Comparison of ENCODE assay signal across 23 cellular contexts in genomic region chr20:19631410-19631809, GRCh38.
"Had no signal": no experiment of that assay in that cellular context is flagged by ENCODE, and none has a peak within 500 bp of the region (broad histone marks: within the 10 kb centered on the region; RNA-seq: fewer than 3 reads in every experiment).

No MANE protein-coding gene starts in this region.

- H3K4me3 Mint-ChIP-seq: activated CD4-positive, alpha-beta memory T cell treated with anti-CD3 and anti-CD28 coated beads, Interleukin-2, amount 10 ng/mL, durations not matched to agents 7 days and 5 days; activated CD8-positive, alpha-beta memory T cell treated with anti-CD3 and anti-CD28 coated beads, Interleukin-2, amount 10 ng/mL, durations not matched to agents 7 days and 5 days; activated naive CD4-positive, alpha-beta T cell treated with anti-CD3 and anti-CD28 coated beads for 36 hours; activated T-helper 17 cell treated with anti-CD3 and anti-CD28 coated beads, Interleukin-2, amount 50 U/mL, for 72 hours; brain; immature natural killer cell; stimulated activated naive CD8-positive, alpha-beta T cell treated with anti-CD3 and anti-CD28 coated beads, Interleukin-15, amount 100 ng/mL, for 72 hours had no signal

- H3K9me3 ChIP-seq: esophagus squamous epithelium, lower lobe of right lung, right atrium auricular region, vagina had no signal

- ATAC-seq: activated CD8-positive, alpha-beta memory T cell treated with anti-CD3 and anti-CD28 coated beads, Interleukin-2, amount 10 ng/mL, durations not matched to agents 7 days and 5 days; activated T-helper 17 cell treated with anti-CD3 and anti-CD28 coated beads, Interleukin-2, amount 50 U/mL, for 72 hours; lower lobe of right lung; stimulated activated naive CD8-positive, alpha-beta T cell treated with anti-CD3 and anti-CD28 coated beads, Interleukin-15, amount 100 ng/mL, for 72 hours had no signal

- H3K27me3 ChIP-seq: esophagus squamous epithelium, right atrium auricular region, vagina had no signal

- H3K4me1 ChIP-seq: esophagus squamous epithelium, lower lobe of right lung, right atrium auricular region, vagina had no signal

- H3K27ac Mint-ChIP-seq: activated CD4-positive, alpha-beta memory T cell treated with anti-CD3 and anti-CD28 coated beads, Interleukin-2, amount 10 ng/mL, durations not matched to agents 7 days and 5 days; activated CD8-positive, alpha-beta memory T cell treated with anti-CD3 and anti-CD28 coated beads, Interleukin-2, amount 10 ng/mL, durations not matched to agents 7 days and 5 days; activated naive CD4-positive, alpha-beta T cell treated with anti-CD3 and anti-CD28 coated beads for 36 hours; activated T-helper 17 cell treated with anti-CD3 and anti-CD28 coated beads, Interleukin-2, amount 50 U/mL, for 72 hours; brain; immature natural killer cell; progenitor cell of endocrine pancreas; stimulated activated naive CD8-positive, alpha-beta T cell treated with anti-CD3 and anti-CD28 coated beads, Interleukin-15, amount 100 ng/mL, for 72 hours had no signal

- H3K36me3 ChIP-seq: esophagus squamous epithelium, lower lobe of right lung, right atrium auricular region, vagina had no signal

- DNase-seq: activated CD4-positive, alpha-beta memory T cell treated with anti-CD3 and anti-CD28 coated beads, Interleukin-2, amount 10 ng/mL, durations not matched to agents 7 days and 5 days; activated CD4-positive, alpha-beta T cell treated with anti-CD3 and anti-CD28 coated beads for 48 hours; activated CD4-positive, CD25-positive, alpha-beta regulatory T cell; activated CD8-positive, alpha-beta memory T cell treated with anti-CD3 and anti-CD28 coated beads, Interleukin-2, amount 10 ng/mL, durations not matched to agents 7 days and 5 days; activated naive CD4-positive, alpha-beta T cell treated with anti-CD3 and anti-CD28 coated beads for 36 hours; central memory CD4-positive, alpha-beta T cell; cortex of kidney; effector CD4-positive, alpha-beta T cell; esophagus squamous epithelium; immature natural killer cell; kidney glomerular epithelial cell; lower lobe of right lung; midbrain; stimulated activated CD4-positive, alpha-beta T cell treated with anti-CD3 and anti-CD28 coated beads, Interleukin-15, amount 100 ng/mL, for 24 hours; stimulated activated CD4-positive, alpha-beta T cell treated with anti-CD3 and anti-CD28 coated beads, Interleukin-2, amount 100 ng/mL, for 48 hours; stimulated activated naive CD8-positive, alpha-beta T cell treated with anti-CD3 and anti-CD28 coated beads, Interleukin-15, amount 100 ng/mL, for 72 hours; T1000; trophoblast cell had no signal

- H3K27ac ChIP-seq: esophagus squamous epithelium, lower lobe of right lung, right atrium auricular region, vagina had no signal

- H3K36me3 Mint-ChIP-seq: activated CD8-positive, alpha-beta memory T cell treated with anti-CD3 and anti-CD28 coated beads, Interleukin-2, amount 10 ng/mL, durations not matched to agents 7 days and 5 days; immature natural killer cell had no signal

- H3K9me3 Mint-ChIP-seq: activated CD4-positive, alpha-beta memory T cell treated with anti-CD3 and anti-CD28 coated beads, Interleukin-2, amount 10 ng/mL, durations not matched to agents 7 days and 5 days; activated T-helper 17 cell treated with anti-CD3 and anti-CD28 coated beads, Interleukin-2, amount 50 U/mL, for 72 hours; immature natural killer cell had no signal

- H3K27me3 Mint-ChIP-seq: activated CD8-positive, alpha-beta memory T cell treated with anti-CD3 and anti-CD28 coated beads, Interleukin-2, amount 10 ng/mL, durations not matched to agents 7 days and 5 days; activated T-helper 17 cell treated with anti-CD3 and anti-CD28 coated beads, Interleukin-2, amount 50 U/mL, for 72 hours; progenitor cell of endocrine pancreas; stimulated activated naive CD8-positive, alpha-beta T cell treated with anti-CD3 and anti-CD28 coated beads, Interleukin-15, amount 100 ng/mL, for 72 hours had no signal

- H3K4me1 Mint-ChIP-seq: activated CD4-positive, alpha-beta memory T cell treated with anti-CD3 and anti-CD28 coated beads, Interleukin-2, amount 10 ng/mL, durations not matched to agents 7 days and 5 days; activated CD8-positive, alpha-beta memory T cell treated with anti-CD3 and anti-CD28 coated beads, Interleukin-2, amount 10 ng/mL, durations not matched to agents 7 days and 5 days; activated T-helper 17 cell treated with anti-CD3 and anti-CD28 coated beads, Interleukin-2, amount 50 U/mL, for 72 hours; immature natural killer cell had no signal

- H3K4me3 ChIP-seq: esophagus squamous epithelium, lower lobe of right lung, right atrium auricular region, vagina had no signal
